Comparison of ENCODE assay signal across 8 cellular contexts in the genomic region with DNA sequence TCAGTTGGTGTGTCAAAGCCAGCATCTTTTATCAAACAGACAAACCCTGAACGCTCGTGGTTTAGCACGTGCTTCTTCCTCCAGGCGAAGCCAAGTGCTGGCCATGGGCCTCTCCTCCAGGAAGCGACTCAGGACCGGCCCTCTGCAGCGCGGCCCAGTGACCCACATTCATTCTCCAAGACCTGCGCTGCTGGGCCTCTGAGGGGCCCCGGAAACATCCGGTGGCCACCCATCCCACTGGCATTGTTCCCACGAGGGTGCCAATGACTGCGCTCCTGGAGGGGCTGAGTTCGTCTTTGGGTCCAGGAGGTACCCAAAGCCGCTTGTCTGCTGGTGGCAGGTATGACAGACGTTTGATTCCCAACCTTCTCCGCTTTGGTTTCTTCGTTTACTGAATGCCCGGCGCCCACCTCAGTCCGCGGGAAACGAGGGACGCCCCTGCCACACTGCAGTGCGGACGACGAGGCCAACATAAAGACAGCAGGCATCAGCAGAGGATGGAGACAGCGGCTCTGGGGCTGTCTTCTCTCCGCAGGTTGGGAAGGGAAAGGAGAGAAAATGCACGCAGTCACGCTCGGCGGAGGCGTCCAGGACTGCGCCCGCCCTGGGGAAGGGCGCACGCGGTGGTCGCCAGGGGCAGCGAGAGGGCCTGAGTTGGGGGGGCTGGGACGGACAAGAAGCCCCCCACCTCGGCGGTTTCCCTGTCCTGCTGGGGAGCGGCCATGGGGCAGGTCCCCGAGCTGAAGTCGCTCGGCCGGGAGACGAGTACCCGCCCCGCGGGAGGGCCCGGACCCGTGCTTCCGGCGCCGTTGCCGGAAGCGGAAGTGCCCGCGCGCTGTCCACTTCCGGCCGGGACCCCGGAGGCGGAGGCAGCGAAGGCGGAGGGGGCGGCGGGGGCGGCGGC. TPM values are rescaled to one million over a fixed set of nuclear protein-coding genes. Genes with fewer than 3 reads are reported as not detected.
DNase-seq lines count a peak whose midpoint lies in the region; ATAC-seq and TF ChIP-seq lines count a peak whose summit lies in the region.

A gene (plus strand): TSS at position 842 of the 904 bp plus-strand sequence. CDS start 3,030 bp downstream, outside the sequence.

- H3K4me3 ChIP-seq in CD4-positive, alpha-beta memory T cell (ENCODE audit: low read length in 2 of 2) = peak within 1 kb of the TSS; percentile 92 to 95
- H3K4me3 ChIP-seq in NT2/D1 (ENCODE audit: insufficient read length, low read depth) (peak within 1 kb of the TSS; percentile 72), mononuclear cell (ENCODE audit: low read length) (peak within 1 kb of the TSS; percentile 83)

- H3K36me3 ChIP-seq in CD4-positive, alpha-beta memory T cell (ENCODE audit: insufficient read depth, low read length) = peaks cover 12% of the 10 kb centered on the region
- H3K36me3 ChIP-seq in NT2/D1 (ENCODE audit: insufficient read depth, insufficient read length, low read length) = peaks cover 20% of the 10 kb centered on the region

- no peaks in the 10 kb centered on the region for H3K27me3 ChIP-seq in CD4-positive, alpha-beta memory T cell (ENCODE audit: insufficient read depth, low read length)
- no peaks in the 10 kb centered on the region for H3K27me3 ChIP-seq in NT2/D1 (ENCODE audit: insufficient read depth, insufficient read length)
- no peaks in the 10 kb centered on the region for H3K27me3 ChIP-seq in mononuclear cell (ENCODE audit: insufficient read depth, low read length)

- TF ChIP-seq CTCF in endothelial cell (IDR thresholded peaks at IDR 0.05; ENCODE audit: unreplicated experiment) = no peak

- H3K9me3 ChIP-seq in CD4-positive, alpha-beta memory T cell (ENCODE audit: control insufficient read depth in 1 of 2, low read length in 2 of 2) = no peaks in the 10 kb centered on the region
- H3K9me3 ChIP-seq in NT2/D1 (ENCODE audit: insufficient read depth, low read length) (no peaks in the 10 kb centered on the region), mononuclear cell (ENCODE audit: low read depth, low read length) (no peaks in the 10 kb centered on the region)

- H3K9me3 Mint-ChIP-seq in CD4-positive, alpha-beta memory T cell = no peaks in the 10 kb centered on the region
- no peaks in the 10 kb centered on the region for H3K9me3 Mint-ChIP-seq in endothelial cell (ENCODE audit: unreplicated experiment)

- peak within 1 kb of the TSS; percentile 94 to 99 (median 96) for H3K4me3 Mint-ChIP-seq in CD4-positive, alpha-beta memory T cell
- peak within 1 kb of the TSS; percentile 94 for H3K4me3 Mint-ChIP-seq in endothelial cell (ENCODE audit: unreplicated experiment)

- H3K27ac ChIP-seq in CD4-positive, alpha-beta memory T cell (ENCODE audit: low read depth, low read length) = peak within 1 kb of the TSS; percentile 77

- ATAC-seq in GM19397 (IDR thresholded peaks at IDR 0.05; ENCODE audit: unreplicated experiment) = peak; percentile 90
- peak; percentile 67 for ATAC-seq in HG03558 (IDR thresholded peaks at IDR 0.05; ENCODE audit: extremely low read depth, unreplicated experiment)

- intact Hi-C loops in CD4-positive, alpha-beta memory T cell (cut with micrococcal nuclease) = loop anchor here (2.0 to 10.0 kb wide), 3 partner anchors 30 to 228 kb away; a partner anchor contains a TSS

- H3K4me1 Mint-ChIP-seq in CD4-positive, alpha-beta memory T cell = peaks cover 17 to 42% (median 34%) of the 10 kb centered on the region in 4 donors
- H3K4me1 Mint-ChIP-seq in endothelial cell (ENCODE audit: unreplicated experiment) = peaks cover 19% of the 10 kb centered on the region

- H3K9ac ChIP-seq in NT2/D1 (ENCODE audit: insufficient read length, low read depth) = peak within 1 kb of the TSS; percentile 87

- H3K4me1 ChIP-seq in CD4-positive, alpha-beta memory T cell (ENCODE audit: insufficient read depth, low read length) = peaks cover 34% of the 10 kb centered on the region
- H3K4me1 ChIP-seq in NT2/D1 (ENCODE audit: insufficient read depth, insufficient read length) = peaks cover 16% of the 10 kb centered on the region
- peaks cover 29% of the 10 kb centered on the region for H3K4me1 ChIP-seq in mononuclear cell (ENCODE audit: insufficient read depth, low read length)

- H3K27ac Mint-ChIP-seq in CD4-positive, alpha-beta memory T cell = peak within 1 kb of the TSS; percentile 91 to 97 (median 95)
- H3K27ac Mint-ChIP-seq in endothelial cell (ENCODE audit: unreplicated experiment) = peak within 1 kb of the TSS; percentile 74

- H3K36me3 Mint-ChIP-seq in CD4-positive, alpha-beta memory T cell = peaks cover 10 to 26% of the 10 kb centered on the region in 2 donors
- H3K36me3 Mint-ChIP-seq in endothelial cell (ENCODE audit: low read depth, unreplicated experiment) = peaks cover 14% of the 10 kb centered on the region

- peak; percentile 62 to 77 (median 69) for DNase-seq in CD4-positive, alpha-beta memory T cell
- DNase-seq in NT2/D1 (ENCODE audit: low read depth, low spot score) (peak; percentile 30), endothelial cell (ENCODE audit: low spot score) (peak; percentile 59)
- DNase-seq in activated CD8-positive, alpha-beta memory T cell treated with anti-CD3 and anti-CD28 coated beads, Interleukin-2, amount 50 U/mL, for 4 hours = peak; percentile 77
- DNase-seq in stimulated activated CD8-positive, alpha-beta memory T cell treated with anti-CD3 and anti-CD28 coated beads, Interleukin-2, amount 100 ng/mL, for 48 hours (ENCODE audit: low read depth in 2 of 2) = peak; percentile 59 to 71

- POLR2A ChIA-PET in CD4-positive, alpha-beta memory T cell (lab: Charles Lee; ENCODE audit: partially characterized antibody) = interaction anchor here (0.6 to 1.4 kb wide), 5 partner anchors 11 to 224 kb away, joined by 3 to 9 read pairs (median 4); a partner anchor contains a TSS

- CTCF ChIA-PET in CD4-positive, alpha-beta memory T cell (lab: Charles Lee; ENCODE audit: partially characterized antibody) = no interaction called here

- no peaks in the 10 kb centered on the region for H3K27me3 Mint-ChIP-seq in CD4-positive, alpha-beta memory T cell
- H3K27me3 Mint-ChIP-seq in endothelial cell (ENCODE audit: unreplicated experiment) = peaks cover 8% of the 10 kb centered on the region

RNA-seq across cellular contexts. Expression of the gene that starts here (rescaled TPM):
- total RNA-seq in CD4-positive, alpha-beta memory T cell = 10 to 100 TPM; 83.0 to 96.1 TPM
- 10 to 100 TPM; 32.0 to 42.8 TPM for polyA plus RNA-seq in CD4-positive, alpha-beta memory T cell
- total RNA-seq in endothelial cell (ENCODE audit: unreplicated experiment) (43.9 TPM), mononuclear cell (31.8 TPM)

Comparison
In these comparisons a context has a peak if more than half of its experiments do, and no peak if none do; other contexts are left out.
1. Peak in every context shown above with its lines: DNase-seq, ATAC-seq, H3K4me3 ChIP-seq and H3K27ac ChIP-seq.